Comparison of ENCODE assay signal across 10 cellular contexts in genomic region chr13:108266316-108266936, GRCh38. TPM values are rescaled to one million over a fixed set of nuclear protein-coding genes. Genes with fewer than 3 reads are reported as not detected.
A peak's percentile ranks its signal among the peaks of the same experiment; 100 is the strongest.
DNase-seq lines count a peak whose midpoint lies in the region; ATAC-seq and TF ChIP-seq lines count a peak whose summit lies in the region.
"Had no signal": no experiment of that assay in that cellular context is flagged by ENCODE, and none has a peak within 500 bp of the region (broad histone marks: within the 10 kb centered on the region; RNA-seq: fewer than 3 reads in every experiment).

No MANE protein-coding gene starts in this region.

- H3K36me3 Mint-ChIP-seq in CD14-positive monocyte (peaks cover 4 to 12% of the 10 kb centered on the region in 2 donors), T-helper 17 cell (ENCODE audit: low read depth) (peaks cover 3% of the 10 kb centered on the region)

- H3K27me3 Mint-ChIP-seq in CD14-positive monocyte (ENCODE audit: low read depth in 3 of 3) (no peaks in the 10 kb centered on the region), T-helper 17 cell (no peaks in the 10 kb centered on the region)

- WGBS in aorta, 2 donors: 83 to 85% methylated on average over 9 of the region's 9 CpGs

- TF ChIP-seq CTCF in CD14-positive monocyte (IDR thresholded peaks at IDR 0.05): no peak
- TF ChIP-seq CTCF in lower lobe of right lung (IDR thresholded peaks at IDR 0.05): no peak

- no peak for DNase-seq in CD14-positive monocyte (ENCODE audit: low spot score)
- no peak for DNase-seq in T-helper 17 cell
- no peak for DNase-seq in lower lobe of right lung
- no peak for DNase-seq in A172 (ENCODE audit: low spot score)
- no peak for DNase-seq in NCI-H1105 (lab: John Stamatoyannopoulos, UW)
- no peak for DNase-seq in aorta
- DNase-seq: NCI-H1436 had no signal

- peaks cover 0 to 3% (median 0%) of the 10 kb centered on the region in 7 donors for H3K9me3 Mint-ChIP-seq in CD14-positive monocyte

- H3K9me3 ChIP-seq in T-helper 17 cell (ENCODE audit: control insufficient read depth, low read length, poor library complexity, severe bottlenecking): no peaks in the 10 kb centered on the region
- H3K9me3 ChIP-seq in lower lobe of right lung: no peaks in the 10 kb centered on the region
- no peaks in the 10 kb centered on the region for H3K9me3 ChIP-seq in aorta (ENCODE audit: control insufficient read depth, low read length)
- H3K9me3 ChIP-seq: esophagus muscularis mucosa had no signal

- H3K4me3 Mint-ChIP-seq in CD14-positive monocyte: peak overlapping the region; percentile 80 to 93
- H3K4me3 Mint-ChIP-seq in T-helper 17 cell: peak overlapping the region; percentile 79

- ATAC-seq in T-helper 17 cell (no peak), lower lobe of right lung (no peak), aorta (ENCODE audit: low FRiP score) (no peak)
- ATAC-seq: Panc1 had no signal

- H3K27ac ChIP-seq in lower lobe of right lung (peak overlapping the region; percentile 70), aorta (ENCODE audit: low read depth in 1 of 2, low read length in 2 of 2) (no peak overlapping the region)

- H3K36me3 ChIP-seq in lower lobe of right lung (no peaks in the 10 kb centered on the region), aorta (ENCODE audit: control insufficient read depth in 1 of 2, insufficient read depth in 2 of 2, low read length in 1 of 2) (no peaks in the 10 kb centered on the region)

- H3K27ac Mint-ChIP-seq in CD14-positive monocyte (peak overlapping the region; percentile 96 to 99 (median 98)), T-helper 17 cell (peak overlapping the region; percentile 61)

- H3K4me1 Mint-ChIP-seq in CD14-positive monocyte: peaks cover 57% of the 10 kb centered on the region
- peaks cover 28% of the 10 kb centered on the region for H3K4me1 Mint-ChIP-seq in T-helper 17 cell

- H3K27me3 ChIP-seq in lower lobe of right lung (ENCODE audit: low read depth): no peaks in the 10 kb centered on the region
- no peaks in the 10 kb centered on the region for H3K27me3 ChIP-seq in aorta (ENCODE audit: control insufficient read depth in 1 of 2, insufficient read depth in 2 of 2, low read length in 1 of 2)
- H3K27me3 ChIP-seq: esophagus muscularis mucosa had no signal

- H3K4me1 ChIP-seq in lower lobe of right lung (peaks cover 24% of the 10 kb centered on the region), aorta (ENCODE audit: control insufficient read depth in 1 of 2, insufficient read depth in 2 of 2, low read length in 2 of 2) (no peaks in the 10 kb centered on the region)

- H3K4me3 ChIP-seq in GM08714 (ENCODE audit: low read length): peak overlapping the region; percentile 49; the same call in 1 of the 2 replicates
- H3K4me3 ChIP-seq in lower lobe of right lung: peak overlapping the region; percentile 12
- H3K4me3 ChIP-seq in aorta (ENCODE audit: low read length in 2 of 2): no peak overlapping the region
- H3K4me3 ChIP-seq: esophagus muscularis mucosa had no signal

- intact Hi-C loops in CD14-positive monocyte (cut with micrococcal nuclease): loop anchor here in 1 of 2 donors (5.0 kb wide), 1 partner anchor 49 kb away; the partner anchor contains the start of genes ABHD13 and LIG4
- intact Hi-C loops in lower lobe of right lung (cut with DNase I): no loop called here
- intact Hi-C loops in aorta (cut with DNase I): no loop called here

RNA-seq across cellular contexts. Expression of gene TNFSF13B, which starts 3.1 kb away (rescaled TPM):
- 100 to 1,000 TPM; 558 to 587 TPM for polyA plus RNA-seq in CD14-positive monocyte
- 10 to 100 TPM in 1 of 2 donors, 1 to 10 TPM in 1; 9.7 to 10.3 TPM for total RNA-seq in T-helper 17 cell
- total RNA-seq in lower lobe of right lung: 26.6 TPM
- not detected in 2 replicates for total RNA-seq in A172 (2014; rRNA removed; shearing (Covaris generic))
- 10 to 100 TPM in 1 of 2 donors, 1 to 10 TPM in 1; 8.5 to 25.7 TPM for total RNA-seq in aorta
- 10 to 100 TPM in 1 of 2 donors, 1 to 10 TPM in 1; 1.3 to 15.4 TPM for polyA plus RNA-seq in aorta

RNA-seq across cellular contexts. Expression of gene ABHD13, which starts 48.2 kb away (rescaled TPM):
- polyA plus RNA-seq in CD14-positive monocyte: 10 to 100 TPM; 18.6 to 20.7 TPM
- total RNA-seq in T-helper 17 cell: 10 to 100 TPM; 13.2 to 16.4 TPM
- 10.5 TPM for total RNA-seq in lower lobe of right lung
- total RNA-seq in A172 (2014; rRNA removed; shearing (Covaris generic)): 13.8 TPM in 2 replicates
- 10 to 100 TPM; 11.1 to 11.5 TPM for total RNA-seq in aorta
- polyA plus RNA-seq in aorta: 1 to 10 TPM; 4.0 to 6.4 TPM

RNA-seq across cellular contexts. Expression of gene LIG4, which starts 51.1 kb away (rescaled TPM):
- polyA plus RNA-seq in CD14-positive monocyte: 1 to 10 TPM; 5.2 to 6.2 TPM
- 1 to 10 TPM; 3.8 to 4.7 TPM for total RNA-seq in T-helper 17 cell
- total RNA-seq in lower lobe of right lung: 10.4 TPM
- 21.1 and 21.7 TPM in 2 replicates for total RNA-seq in A172 (2014; rRNA removed; shearing (Covaris generic))
- total RNA-seq in aorta: 10 to 100 TPM; 10.3 to 12.7 TPM
- 1 to 10 TPM; 4.3 to 8.9 TPM for polyA plus RNA-seq in aorta

Comparison
In these comparisons a context has a peak if more than half of its experiments do, and no peak if none do; other contexts are left out.
1. H3K4me3 ChIP-seq: peak in GM08714 (single experiment) and lower lobe of right lung (single experiment); none in aorta (0 of 2).